ENCODE assay signal across 8 cellular contexts in the genomic region with DNA sequence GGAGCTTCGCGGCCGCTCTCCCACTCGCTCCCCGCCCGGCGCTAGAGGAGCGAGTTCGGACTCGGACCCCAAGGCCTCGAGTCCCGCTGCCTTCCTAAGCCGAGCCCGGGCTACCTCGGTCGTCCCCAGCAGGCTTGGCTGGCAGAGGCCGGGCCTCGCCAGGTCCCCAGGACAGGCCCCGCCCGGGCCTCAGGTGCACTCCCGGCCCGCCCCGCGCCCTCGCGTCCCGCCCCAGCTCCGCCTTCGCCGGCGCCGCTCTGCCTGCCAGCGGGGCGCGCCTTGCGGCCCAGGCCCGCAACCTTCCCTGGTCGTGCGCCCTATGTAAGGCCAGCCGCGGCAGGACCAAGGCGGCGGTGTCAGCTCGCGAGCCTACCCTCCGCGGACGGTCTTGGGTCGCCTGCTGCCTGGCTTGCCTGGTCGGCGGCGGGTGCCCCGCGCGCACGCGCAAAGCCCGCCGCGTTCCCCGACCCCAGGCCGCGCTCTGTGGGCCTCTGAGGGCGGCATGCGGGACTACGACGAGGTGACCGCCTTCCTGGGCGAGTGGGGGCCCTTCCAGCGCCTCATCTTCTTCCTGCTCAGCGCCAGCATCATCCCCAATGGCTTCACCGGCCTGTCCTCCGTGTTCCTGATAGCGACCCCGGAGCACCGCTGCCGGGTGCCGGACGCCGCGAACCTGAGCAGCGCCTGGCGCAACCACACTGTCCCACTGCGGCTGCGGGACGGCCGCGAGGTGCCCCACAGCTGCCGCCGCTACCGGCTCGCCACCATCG. TPM values are rescaled to one million over a fixed set of nuclear protein-coding genes. Genes with fewer than 3 reads are reported as not detected.
DNase-seq lines count a peak whose midpoint lies in the region; ATAC-seq, FAIRE-seq and TF ChIP-seq lines count a peak whose summit lies in the region.

A gene (plus strand): TSS at position 240 of the 770 bp plus-strand sequence. CDS start 263 bp downstream, at position 503.

- no CpG with 5 or more reads among the region's 93 CpGs for WGBS in neuronal stem cell (ENCODE audit: extremely low coverage in 2 of 2, insufficient read length in 2 of 2, insufficient replicate concordance in 1 of 2), 2 donors

- ATAC-seq in GM19452 (IDR thresholded peaks at IDR 0.05; ENCODE audit: unreplicated experiment) (peak; percentile 90), HG03558 (IDR thresholded peaks at IDR 0.05; ENCODE audit: extremely low read depth, unreplicated experiment) (peak; percentile 75), foreskin keratinocyte (peak; percentile 87)

- CTCF ChIA-PET in Caco-2 (lab: Charles Lee): interaction anchor here (0.6 to 2.6 kb wide), 6 partner anchors 12 to 1732 kb away, joined by 3 to 10 read pairs (median 5); a partner anchor contains a TSS

- peaks cover under 1% of the 10 kb centered on the region for H3K36me3 ChIP-seq in Caco-2 (ENCODE audit: control insufficient read depth, insufficient read depth, low read length)
- H3K36me3 ChIP-seq in neuronal stem cell (replicated peaks in 1 of 2; ENCODE audit: control insufficient read depth in 2 of 2, insufficient read depth in 2 of 2, low read length in 2 of 2): no peaks in the 10 kb centered on the region

- H2BK120ac ChIP-seq in neuronal stem cell (ENCODE audit: low read depth, low read length): peak within 1 kb of the TSS; percentile 73

- DNase-seq in Caco-2 (peak; percentile 86 to 90), RCC 7860 (ENCODE audit: low spot score) (peak; percentile 36), foreskin keratinocyte (peak in 1 of 2 donors; percentile 64), neuronal stem cell (ENCODE audit: low spot score) (peak; percentile 65)
- DNase-seq in activated effector memory CD4-positive, alpha-beta T cell treated with anti-CD3 and anti-CD28 coated beads, Interleukin-2, amount 50 U/mL, for 16 hours: peak; percentile 90

- H3K27ac ChIP-seq in foreskin keratinocyte (peak within 1 kb of the TSS; percentile 72), neuronal stem cell (replicated peaks; ENCODE audit: low read length) (no peak within 1 kb of the TSS), temporal lobe (ENCODE audit: low read depth, low read length) (peak within 1 kb of the TSS; percentile 61)

- no peak within 1 kb of the TSS for H4K91ac ChIP-seq in neuronal stem cell (ENCODE audit: low read depth, low read length, poor library complexity)

- no peaks in the 10 kb centered on the region for H3K27me3 Mint-ChIP-seq in Caco-2 (ENCODE audit: insufficient read depth, unreplicated experiment)

- H2BK5ac ChIP-seq in neuronal stem cell (ENCODE audit: low read length): no peak within 1 kb of the TSS

- H3K18ac ChIP-seq in neuronal stem cell (ENCODE audit: low read length): peak within 1 kb of the TSS; percentile 93

- H3K23ac ChIP-seq in neuronal stem cell (ENCODE audit: low read depth, low read length, poor library complexity): peak within 1 kb of the TSS; percentile 82

- TF ChIP-seq CTCF in Caco-2 (IDR thresholded peaks at IDR 0.05; ENCODE audit: insufficient read depth in 1 of 2, low read depth in 1 of 2, low read length in 1 of 2, severe bottlenecking in 1 of 2, unreplicated experiment in 1 of 2) (no peak), foreskin keratinocyte (conservative IDR thresholded peaks at IDR 0.05) (no peak)

- H3K9me3 Mint-ChIP-seq in Caco-2 (ENCODE audit: unreplicated experiment): no peaks in the 10 kb centered on the region

- H3K27me3 ChIP-seq in Caco-2 (replicated peaks; ENCODE audit: control insufficient read depth, insufficient read depth, low read length) (no peaks in the 10 kb centered on the region), foreskin keratinocyte (no peaks in the 10 kb centered on the region), neuronal stem cell (ENCODE audit: control insufficient read depth in 3 of 3, insufficient read depth in 3 of 3, low read depth in 1 of 3, low read length in 3 of 3) (peaks cover 2 to 41% (median 11%) of the 10 kb centered on the region in 3 experiments)

- H2BK12ac ChIP-seq in neuronal stem cell (ENCODE audit: low read length): peak within 1 kb of the TSS; percentile 30

- H3K4ac ChIP-seq in neuronal stem cell (ENCODE audit: low read length): no peak within 1 kb of the TSS

- POLR2A ChIA-PET in Caco-2 (lab: Charles Lee): interaction anchor here (0.6 to 1.9 kb wide), 6 partner anchors 47 to 733 kb away, joined by 3 to 15 read pairs (median 3); a partner anchor contains a TSS

- peaks cover 21% of the 10 kb centered on the region for H3K36me3 Mint-ChIP-seq in Caco-2 (ENCODE audit: insufficient read depth, unreplicated experiment)

- FAIRE-seq in RCC 7860 (lab: Jason Lieb, UNC): no peak

- no TSS peak for BruUV-seq in Caco-2 (replicated peaks; lab: Mats Ljungman, UMichigan)

- peak within 1 kb of the TSS; percentile 79 for H3K4me3 Mint-ChIP-seq in Caco-2 (ENCODE audit: unreplicated experiment)

- intact Hi-C loops in Caco-2 (cut with micrococcal nuclease; ENCODE audit: unreplicated experiment): loop anchor here (1.0 to 5.0 kb wide), 5 partner anchors 41 to 142 kb away; a partner anchor contains a TSS

- peak within 1 kb of the TSS; percentile 94 for H3K9ac ChIP-seq in neuronal stem cell (ENCODE audit: low read depth, low read length, poor library complexity)

- peak within 1 kb of the TSS; percentile 79 for H3K4me3 ChIP-seq in Caco-2 (ENCODE audit: low read depth, low read length)
- peak within 1 kb of the TSS; percentile 56 to 89 for H3K4me3 ChIP-seq in neuronal stem cell (ENCODE audit: low read length in 2 of 2)

- H3K79me1 ChIP-seq in neuronal stem cell (ENCODE audit: low read depth, low read length): no peaks in the 10 kb centered on the region

- H2BK15ac ChIP-seq in neuronal stem cell (ENCODE audit: low read length): peak within 1 kb of the TSS; percentile 14

- H3K14ac ChIP-seq in neuronal stem cell (ENCODE audit: low read length): peak within 1 kb of the TSS; percentile 91

- H3K4me2 ChIP-seq in neuronal stem cell (ENCODE audit: insufficient read depth, low read length, poor library complexity, severe bottlenecking): peak within 1 kb of the TSS; percentile 87

- H3K4me1 ChIP-seq in Caco-2: peaks cover 44% of the 10 kb centered on the region
- H3K4me1 ChIP-seq in foreskin keratinocyte: peaks cover 23% of the 10 kb centered on the region
- H3K4me1 ChIP-seq in neuronal stem cell (ENCODE audit: control insufficient read depth in 2 of 2, insufficient read depth in 1 of 2, low read depth in 1 of 2, low read length in 2 of 2): peaks cover 0 to 4% of the 10 kb centered on the region in 2 donors

- peak within 1 kb of the TSS; percentile 85 for H3K27ac Mint-ChIP-seq in Caco-2 (ENCODE audit: unreplicated experiment)

- H2AK5ac ChIP-seq in neuronal stem cell (ENCODE audit: low read depth, low read length): no peak within 1 kb of the TSS

- peaks cover 21% of the 10 kb centered on the region for H3K4me1 Mint-ChIP-seq in Caco-2 (ENCODE audit: low read depth, unreplicated experiment)

- peak within 1 kb of the TSS; percentile 54 for H4K8ac ChIP-seq in neuronal stem cell (ENCODE audit: low read depth, low read length)

- peaks cover 5% of the 10 kb centered on the region for H3K9me3 ChIP-seq in Caco-2
- H3K9me3 ChIP-seq in neuronal stem cell (replicated peaks in 1 of 2; ENCODE audit: control insufficient read depth in 2 of 2, insufficient read depth in 1 of 2, low read depth in 1 of 2, low read length in 2 of 2): peaks cover 0 to 3% of the 10 kb centered on the region in 2 donors

- H2AFZ ChIP-seq in neuronal stem cell (ENCODE audit: low read length): peak within 1 kb of the TSS; percentile 98

RNA-seq across cellular contexts. Expression of the gene that starts here (rescaled TPM):
- total RNA-seq in Caco-2 (2022) (19.1 and 20.2 TPM in 2 replicates), foreskin keratinocyte (11.7 and 14.7 TPM in 2 replicates), temporal lobe (6.1 TPM)
- 5.6 and 7.1 TPM in 2 replicates for polyA plus RNA-seq in foreskin keratinocyte
- polyA plus RNA-seq in neuronal stem cell (2013, experiment 1 of 2): 2.5 TPM
- polyA plus RNA-seq in neuronal stem cell (2013, experiment 2 of 2): 1.9 TPM
